Comparison of ENCODE assay signal across 20 cellular contexts in genomic region chr11:128892866-128893565, GRCh38. TPM values are rescaled to one million over a fixed set of nuclear protein-coding genes. Genes with fewer than 3 reads are reported as not detected.
A peak's percentile ranks its signal among the peaks of the same experiment; 100 is the strongest.
DNase-seq lines count a peak whose midpoint lies in the region; TF ChIP-seq lines count a peak whose summit lies in the region.
"Had no signal": no experiment of that assay in that cellular context is flagged by ENCODE, and none has a peak within 500 bp of the region (broad histone marks: within the 10 kb centered on the region; RNA-seq: fewer than 3 reads in every experiment).

No MANE protein-coding gene starts in this region.

- no peaks in the 10 kb centered on the region for H3K36me3 Mint-ChIP-seq in activated naive CD8-positive, alpha-beta T cell
- H3K36me3 Mint-ChIP-seq in activated naive CD8-positive, alpha-beta T cell treated with anti-CD3 and anti-CD28 coated beads for 36 hours = no peaks in the 10 kb centered on the region
- H3K36me3 Mint-ChIP-seq in brain = no peaks in the 10 kb centered on the region
- H3K36me3 Mint-ChIP-seq: natural killer cell; stimulated activated naive B cell treated with anti-CD40 and anti-IgM and Interleukin-4, amounts not matched to agents 10 μg/mL and 1 μg/mL and 100 μg/mL, for 72 hours; type B pancreatic cell had no signal

- no peaks in the 10 kb centered on the region for H3K36me3 ChIP-seq in sigmoid colon
- H3K36me3 ChIP-seq: SJCRH30 had no signal

- TF ChIP-seq CTCF in brain (conservative IDR thresholded peaks at IDR 0.05) (no peak), sigmoid colon (IDR thresholded peaks at IDR 0.05) (no peak)

- no peak for TF ChIP-seq POLR2A in sigmoid colon (IDR thresholded peaks at IDR 0.05)

- WGBS in sigmoid colon, 2 donors = 87% methylated on average over 4 of the region's 4 CpGs

- no peak overlapping the region for H3K4me3 ChIP-seq in sigmoid colon
- H3K4me3 ChIP-seq: SJCRH30 had no signal

- peaks cover 28% of the 10 kb centered on the region for H3K27me3 Mint-ChIP-seq in activated naive CD8-positive, alpha-beta T cell
- peaks cover 61% of the 10 kb centered on the region for H3K27me3 Mint-ChIP-seq in activated naive CD8-positive, alpha-beta T cell treated with anti-CD3 and anti-CD28 coated beads for 36 hours
- H3K27me3 Mint-ChIP-seq in brain = peaks cover 24% of the 10 kb centered on the region

- H3K4me3 Mint-ChIP-seq in activated naive CD8-positive, alpha-beta T cell = peak overlapping the region; percentile 4
- no peak overlapping the region for H3K4me3 Mint-ChIP-seq in activated naive CD8-positive, alpha-beta T cell treated with anti-CD3 and anti-CD28 coated beads for 36 hours
- H3K4me3 Mint-ChIP-seq in brain = peak overlapping the region in 3 of 5 experiments; percentile 22 to 47 (median 32)
- H3K4me3 Mint-ChIP-seq: CD14-positive monocyte; HFFc6; stimulated activated naive B cell treated with anti-CD40 and anti-IgM and Interleukin-4, amounts not matched to agents 10 μg/mL and 1 μg/mL and 100 μg/mL, for 72 hours had no signal

- TF ChIP-seq EP300 in sigmoid colon (IDR thresholded peaks at IDR 0.05) = no peak

- peaks cover 8 to 35% (median 16%) of the 10 kb centered on the region in 3 donors for H3K27me3 ChIP-seq in sigmoid colon
- H3K27me3 ChIP-seq: SJCRH30 had no signal

- no peak overlapping the region for H3K27ac Mint-ChIP-seq in activated naive CD8-positive, alpha-beta T cell
- H3K27ac Mint-ChIP-seq in activated naive CD8-positive, alpha-beta T cell treated with anti-CD3 and anti-CD28 coated beads for 36 hours = no peak overlapping the region
- H3K27ac Mint-ChIP-seq in brain = peak overlapping the region in 3 of 5 experiments; percentile 10 to 52 (median 51)
- H3K27ac Mint-ChIP-seq: HFFc6; natural killer cell; stimulated activated naive B cell treated with anti-CD40 and anti-IgM and Interleukin-4, amounts not matched to agents 10 μg/mL and 1 μg/mL and 100 μg/mL, for 72 hours; type B pancreatic cell had no signal

- H3K9me3 Mint-ChIP-seq in activated naive CD8-positive, alpha-beta T cell (ENCODE audit: low read depth) = no peaks in the 10 kb centered on the region
- H3K9me3 Mint-ChIP-seq in activated naive CD8-positive, alpha-beta T cell treated with anti-CD3 and anti-CD28 coated beads for 36 hours = no peaks in the 10 kb centered on the region
- no peaks in the 10 kb centered on the region for H3K9me3 Mint-ChIP-seq in brain
- H3K9me3 Mint-ChIP-seq: HFFc6; natural killer cell; stimulated activated naive B cell treated with anti-CD40 and anti-IgM and Interleukin-4, amounts not matched to agents 10 μg/mL and 1 μg/mL and 100 μg/mL, for 72 hours; type B pancreatic cell had no signal

- intact Hi-C loops in sigmoid colon (cut with DNase I) (no loop called here), posterior cingulate gyrus (cut with DNase I) (no loop called here)

- no peak for DNase-seq in activated naive CD8-positive, alpha-beta T cell treated with anti-CD3 and anti-CD28 coated beads for 36 hours
- peak; percentile 5 for DNase-seq in kidney glomerular epithelial cell (lab: John Stamatoyannopoulos, UW)
- DNase-seq in sigmoid colon = peak; percentile 25
- no peak for DNase-seq in posterior cingulate gyrus
- no peak for DNase-seq in NOMO-1 treated with dmso at 0.1 percent for 144 hours (lab: John Stamatoyannopoulos, UW; ENCODE audit: unreplicated experiment)
- no peak for DNase-seq in NK-92 treated with Interleukin-12 subunit alpha and Interleukin-12 subunit beta, amount 100 ng/mL, for 24 hours (lab: John Stamatoyannopoulos, UW)
- DNase-seq: activated CD4-positive, CD25-positive, alpha-beta regulatory T cell treated with anti-CD3 and anti-CD28 coated beads, Interleukin-2, amount 50 U/mL, for 72 hours; DMS153; foreskin melanocyte; HFFc6; natural killer cell; NCI-H1436 treated with DMSO at 0.1 percent for 48 hours; SJCRH30; stimulated activated naive B cell treated with anti-CD40 and anti-IgM and Interleukin-4, amounts not matched to agents 10 μg/mL and 1 μg/mL and 100 μg/mL, for 72 hours had no signal

- H3K4me1 ChIP-seq in sigmoid colon = peaks cover 0 to 19% (median 14%) of the 10 kb centered on the region in 4 donors

- no peaks in the 10 kb centered on the region for H3K9me3 ChIP-seq in sigmoid colon
- H3K9me3 ChIP-seq: SJCRH30 had no signal

- H3K4me1 Mint-ChIP-seq in activated naive CD8-positive, alpha-beta T cell (ENCODE audit: low read depth) = peaks cover 10% of the 10 kb centered on the region
- H3K4me1 Mint-ChIP-seq in activated naive CD8-positive, alpha-beta T cell treated with anti-CD3 and anti-CD28 coated beads for 36 hours = peaks cover 8% of the 10 kb centered on the region
- peaks cover 48% of the 10 kb centered on the region for H3K4me1 Mint-ChIP-seq in brain

- no peak overlapping the region for H3K27ac ChIP-seq in sigmoid colon
- H3K27ac ChIP-seq: SJCRH30 had no signal

RNA-seq across cellular contexts. Expression of gene KCNJ5, which starts 1.9 kb away (rescaled TPM):
- total RNA-seq in activated naive CD8-positive, alpha-beta T cell treated with anti-CD3 and anti-CD28 coated beads for 36 hours = not detected
- polyA plus RNA-seq in brain (ENCODE audit: insufficient read depth, low read depth, low replicate concordance) = 1.3 TPM
- total RNA-seq in sigmoid colon = 1 to 10 TPM; 1.8 to 4.7 (median 2.9) TPM
- polyA plus RNA-seq in sigmoid colon = under 1 TPM in 2 of 3 donors, not detected in 1; 0.58 to 0.60 TPM
- total RNA-seq: HFFc6; pulmonary artery endothelial cell; T-helper 2 cell treated with Interferon-gamma antibody and Interleukin-4, amounts not matched to agents 100 ng/mL and 5 ng/mL, for 36 hours had no signal
- polyA plus RNA-seq: CD14-positive monocyte had no signal

RNA-seq across cellular contexts. Expression of gene KCNJ1, which starts 25.9 kb away (rescaled TPM):
- total RNA-seq in activated naive CD8-positive, alpha-beta T cell treated with anti-CD3 and anti-CD28 coated beads for 36 hours = not detected
- polyA plus RNA-seq in brain (ENCODE audit: insufficient read depth, low read depth, low replicate concordance) (not detected), sigmoid colon (not detected)
- under 1 TPM in 1 of 4 donors, not detected in 3; 0.81 TPM for total RNA-seq in sigmoid colon
- total RNA-seq: HFFc6; natural killer cell; pulmonary artery endothelial cell; SJCRH30; T-helper 2 cell treated with Interferon-gamma antibody and Interleukin-4, amounts not matched to agents 100 ng/mL and 5 ng/mL, for 36 hours had no signal

RNA-seq across cellular contexts. Expression of gene TP53AIP1, which starts 49.7 kb away (rescaled TPM):
- total RNA-seq in activated naive CD8-positive, alpha-beta T cell treated with anti-CD3 and anti-CD28 coated beads for 36 hours = not detected
- polyA plus RNA-seq in brain (ENCODE audit: insufficient read depth, low read depth, low replicate concordance) = 0.44 TPM
- under 1 TPM in 1 of 4 donors, not detected in 3; 0.55 TPM for total RNA-seq in sigmoid colon
- polyA plus RNA-seq in sigmoid colon = under 1 TPM in 1 of 3 donors, not detected in 2; 0.16 TPM
- total RNA-seq: HFFc6; natural killer cell; pulmonary artery endothelial cell; SJCRH30; T-helper 2 cell treated with Interferon-gamma antibody and Interleukin-4, amounts not matched to agents 100 ng/mL and 5 ng/mL, for 36 hours had no signal
- polyA plus RNA-seq: CD14-positive monocyte had no signal

Comparison
In these comparisons a context has a peak if more than half of its experiments do, and no peak if none do; other contexts are left out.
1. H3K27ac Mint-ChIP-seq: peak in brain (3 of 5); none in activated naive CD8-positive, alpha-beta T cell (single experiment) and activated naive CD8-positive, alpha-beta T cell treated with anti-CD3 and anti-CD28 coated beads for 36 hours (single experiment).
2. DNase-seq: peak in kidney glomerular epithelial cell (single experiment) and sigmoid colon (single experiment); none in activated naive CD8-positive, alpha-beta T cell treated with anti-CD3 and anti-CD28 coated beads for 36 hours (single experiment), posterior cingulate gyrus (0 of 10), NOMO-1 treated with dmso at 0.1 percent for 144 hours (single experiment) and NK-92 treated with Interleukin-12 subunit alpha and Interleukin-12 subunit beta, amount 100 ng/mL, for 24 hours (single experiment).